In the genomic region with DNA sequence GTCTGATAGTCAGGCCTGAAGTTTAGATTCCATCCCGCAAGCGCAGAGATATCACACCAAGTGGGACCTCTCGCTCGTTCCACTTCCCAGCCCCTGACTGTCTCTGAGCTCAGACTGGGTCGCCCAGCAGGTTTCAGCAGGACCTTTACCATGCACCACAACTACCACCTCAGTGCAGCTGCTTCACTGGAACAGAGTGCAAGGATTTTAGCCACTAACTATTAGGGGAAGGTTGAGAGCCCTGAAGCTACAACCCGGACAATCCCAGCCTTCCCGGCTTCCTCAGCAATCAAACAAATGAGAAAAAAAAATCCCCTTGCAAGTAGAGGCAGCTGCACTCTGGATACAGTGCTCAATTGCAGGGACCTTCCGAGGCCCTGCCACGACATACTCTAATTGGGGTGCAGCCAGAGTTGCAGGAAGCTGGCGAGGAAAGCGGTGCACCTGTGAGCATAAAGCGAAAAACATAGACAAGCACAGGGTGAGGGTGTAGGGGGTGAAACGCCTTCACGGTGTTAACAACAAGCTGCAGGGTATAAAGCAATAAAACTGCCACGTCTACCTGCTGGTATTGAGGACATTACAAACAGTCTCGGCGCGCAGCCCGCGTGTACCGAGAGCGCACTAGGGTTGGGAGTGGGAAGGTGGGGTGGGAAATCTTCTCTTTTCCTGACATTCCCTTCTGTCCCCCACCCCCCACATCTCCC, we compare ENCODE assay signal across 26 cellular contexts. TPM values are rescaled to one million over a fixed set of nuclear protein-coding genes. Genes with fewer than 3 reads are reported as not detected.
DNase-seq lines count a peak whose midpoint lies in the region; ATAC-seq and TF ChIP-seq lines count a peak whose summit lies in the region.
"Had no signal": no experiment of that assay in that cellular context is flagged by ENCODE, and none has a peak within 500 bp of the region (broad histone marks: within the 10 kb centered on the region; RNA-seq: fewer than 3 reads in every experiment).

No MANE protein-coding gene starts in this region.

- peaks cover 99% of the 10 kb centered on the region for H3K27me3 ChIP-seq in GM23338 (ENCODE audit: insufficient read depth)
- H3K27me3 ChIP-seq in breast epithelium: peaks cover 8 to 100% of the 10 kb centered on the region in 2 donors
- H3K27me3 ChIP-seq: BE2C, MG63, SJCRH30 had no signal

- H3K27ac Mint-ChIP-seq in GM23338: no peak overlapping the region
- H3K27ac Mint-ChIP-seq in WTC11: no peak overlapping the region
- H3K27ac Mint-ChIP-seq in mesothelial cell of epicardium: no peak overlapping the region
- H3K27ac Mint-ChIP-seq in natural killer cell treated with Interleukin-12 subunit alpha and Interleukin-12 subunit beta and Interleukin-15 and Interleukin-18, amount 100 ng/mL, for 72 hours: no peak overlapping the region

- peaks cover 98% of the 10 kb centered on the region for H3K27me3 Mint-ChIP-seq in GM23338 (ENCODE audit: insufficient read depth, low read depth, poor library complexity)
- peaks cover 97% of the 10 kb centered on the region for H3K27me3 Mint-ChIP-seq in WTC11 (ENCODE audit: low read depth)
- peaks cover 94% of the 10 kb centered on the region for H3K27me3 Mint-ChIP-seq in mesothelial cell of epicardium (ENCODE audit: low read depth)
- peaks cover 49 to 64% of the 10 kb centered on the region in 2 donors for H3K27me3 Mint-ChIP-seq in natural killer cell treated with Interleukin-12 subunit alpha and Interleukin-12 subunit beta and Interleukin-15 and Interleukin-18, amount 100 ng/mL, for 72 hours

- H3K36me3 ChIP-seq in GM23338 (ENCODE audit: insufficient read depth) (no peaks in the 10 kb centered on the region), breast epithelium (no peaks in the 10 kb centered on the region)
- H3K36me3 ChIP-seq: esophagus squamous epithelium, left ventricle myocardium inferior, MG63, SJCRH30, vagina had no signal

- no peaks in the 10 kb centered on the region for H3K79me2 ChIP-seq in GM23338 (replicated peaks; ENCODE audit: insufficient read depth)

- peaks cover 50% of the 10 kb centered on the region for H3F3A ChIP-seq in GM23338 (replicated peaks; ENCODE audit: low read depth)

- H3K27ac ChIP-seq in GM23338 (ENCODE audit: low read depth) (no peak overlapping the region), breast epithelium (no peak overlapping the region)
- H3K27ac ChIP-seq: esophagus squamous epithelium, HL-60, left ventricle myocardium inferior, SJCRH30, vagina had no signal

- peaks cover 38% of the 10 kb centered on the region for H4K20me1 ChIP-seq in GM23338 (replicated peaks; ENCODE audit: insufficient read depth)

- H3K36me3 Mint-ChIP-seq in GM23338 (ENCODE audit: low read depth) (no peaks in the 10 kb centered on the region), WTC11 (peaks cover under 1% of the 10 kb centered on the region; the same call in 1 of the 2 replicates), mesothelial cell of epicardium (peaks cover 5% of the 10 kb centered on the region)
- peaks cover 5% of the 10 kb centered on the region for H3K36me3 Mint-ChIP-seq in natural killer cell treated with Interleukin-12 subunit alpha and Interleukin-12 subunit beta and Interleukin-15 and Interleukin-18, amount 100 ng/mL, for 72 hours
- H3K36me3 Mint-ChIP-seq: IgD-negative memory B cell had no signal

- H3K4me3 ChIP-seq in GM23338: peak overlapping the region; percentile 35
- no peak overlapping the region for H3K4me3 ChIP-seq in breast epithelium
- H3K4me3 ChIP-seq: esophagus squamous epithelium, left ventricle myocardium inferior, MG63, SJCRH30, vagina had no signal

- no peaks in the 10 kb centered on the region for H3K9me3 ChIP-seq in breast epithelium
- H3K9me3 ChIP-seq: BE2C, Caco-2, esophagus squamous epithelium, left ventricle myocardium inferior, MG63, SJCRH30, vagina had no signal

- peak overlapping the region; percentile 72 for H3K4me2 ChIP-seq in GM23338

- DNase-seq in NCI-H2107 treated with DMSO at 0.1 percent for 48 hours (lab: John Stamatoyannopoulos, UW; ENCODE audit: unreplicated experiment) (peak; percentile 74), NCI-H2107 (lab: John Stamatoyannopoulos, UW) (no peak), GM23338 (ENCODE audit: low spot score) (peak; percentile 35), WTC11 (ENCODE audit: low spot score) (no peak), mesothelial cell of epicardium (ENCODE audit: low spot score in 2 of 2, unreplicated experiment in 2 of 2) (no peak), cardiac septum (ENCODE audit: low spot score) (no peak), breast epithelium (ENCODE audit: low spot score in 2 of 2) (no peak)
- DNase-seq in natural killer cell treated with Interleukin-12 subunit alpha and Interleukin-12 subunit beta and Interleukin-15 and Interleukin-18, amount 100 ng/mL, for 72 hours (ENCODE audit: low spot score): no peak
- DNase-seq: activated CD4-positive, CD25-positive, alpha-beta regulatory T cell treated with anti-CD3 and anti-CD28 coated beads, Interleukin-2, amount 50 U/mL, for 72 hours; amygdala; BE2C; Caco-2; esophagus squamous epithelium; HCEC 1CT; left ventricle myocardium inferior; MG63; NCI-H2029 treated with DMSO at 0.1 percent for 48 hours; NCI-H69; SJCRH30; stimulated activated CD8-positive, alpha-beta memory T cell treated with anti-CD3 and anti-CD28 coated beads, Interleukin-4, amount 100 ng/mL, for 48 hours; substantia nigra had no signal

- CTCF ChIA-PET in WTC11 (lab: Charles Lee): interaction anchor here (2.4 to 2.8 kb wide), 2 partner anchors 18 to 24 kb away, joined by 11 read pairs; no protein-coding TSS in a partner anchor

- no peak for TF ChIP-seq POLR2A in breast epithelium (IDR thresholded peaks at IDR 0.05)

- H3K4me1 ChIP-seq in GM23338 (ENCODE audit: insufficient read depth): peaks cover 79% of the 10 kb centered on the region
- H3K4me1 ChIP-seq in breast epithelium: no peaks in the 10 kb centered on the region
- H3K4me1 ChIP-seq: BE2C, SJCRH30 had no signal

- H3K4me1 Mint-ChIP-seq in GM23338: peaks cover 59% of the 10 kb centered on the region
- H3K4me1 Mint-ChIP-seq in WTC11: peaks cover 63% of the 10 kb centered on the region
- H3K4me1 Mint-ChIP-seq in mesothelial cell of epicardium: peaks cover 48% of the 10 kb centered on the region
- peaks cover 0 to 10% of the 10 kb centered on the region in 2 donors for H3K4me1 Mint-ChIP-seq in natural killer cell treated with Interleukin-12 subunit alpha and Interleukin-12 subunit beta and Interleukin-15 and Interleukin-18, amount 100 ng/mL, for 72 hours (ENCODE audit: low read depth in 2 of 2)

- TF ChIP-seq CTCF in GM23338 (conservative IDR thresholded peaks at IDR 0.05; ENCODE audit: low read depth in 2 of 2) (no peak), WTC11 (IDR thresholded peaks at IDR 0.05) (no peak), mesothelial cell of epicardium (IDR thresholded peaks at IDR 0.05; ENCODE audit: unreplicated experiment) (no peak), breast epithelium (IDR thresholded peaks at IDR 0.05) (no peak)

- no peaks in the 10 kb centered on the region for H3K9me2 ChIP-seq in GM23338 (ENCODE audit: insufficient read depth)

- intact Hi-C loops in cardiac septum (cut with DNase I): no loop called here
- intact Hi-C loops in breast epithelium (cut with DNase I; ENCODE audit: low total_unique reads): no loop called here

- peak overlapping the region; percentile 28; the same call in 1 of the 3 replicates for H3K4me3 Mint-ChIP-seq in GM23338
- peak overlapping the region; percentile 24 for H3K4me3 Mint-ChIP-seq in WTC11
- H3K4me3 Mint-ChIP-seq in mesothelial cell of epicardium: peak overlapping the region; percentile 55
- no peak overlapping the region for H3K4me3 Mint-ChIP-seq in natural killer cell treated with Interleukin-12 subunit alpha and Interleukin-12 subunit beta and Interleukin-15 and Interleukin-18, amount 100 ng/mL, for 72 hours
- H3K4me3 Mint-ChIP-seq: central memory CD8-positive, alpha-beta T cell had no signal

- no peak overlapping the region for H2AFZ ChIP-seq in GM23338

- H3K9me3 Mint-ChIP-seq in GM23338 (peaks cover 8% of the 10 kb centered on the region; the same call in 1 of the 3 replicates), WTC11 (no peaks in the 10 kb centered on the region), mesothelial cell of epicardium (no peaks in the 10 kb centered on the region)
- H3K9me3 Mint-ChIP-seq in natural killer cell treated with Interleukin-12 subunit alpha and Interleukin-12 subunit beta and Interleukin-15 and Interleukin-18, amount 100 ng/mL, for 72 hours: no peaks in the 10 kb centered on the region
- H3K9me3 Mint-ChIP-seq: central memory CD8-positive, alpha-beta T cell had no signal

- no peak for ATAC-seq in GM23338
- no peak for ATAC-seq in WTC11
- ATAC-seq in natural killer cell treated with Interleukin-12 subunit alpha and Interleukin-12 subunit beta and Interleukin-15 and Interleukin-18, amount 100 ng/mL, for 72 hours: no peak

- POLR2A ChIA-PET in WTC11 (lab: Charles Lee): no interaction called here

TF ChIP-seq in GM23338, 12 proteins besides CTCF, POLR2A, EP300 and RAD21 (continues in another document):
- TF ChIP-seq ZNF331 (CRISPR knock-in tag; IDR thresholded peaks at IDR 0.05; ENCODE audit: low read depth): no peak
- peak; percentile 55 for TF ChIP-seq EZH2 (IDR thresholded peaks at IDR 0.05; ENCODE audit: low read depth, unreplicated experiment)

TF ChIP-seq in WTC11, 78 proteins besides CTCF, POLR2A, EP300 and RAD21 (continues in another document):
- TF ChIP-seq GABPB1 (CRISPR knock-in tag; IDR thresholded peaks at IDR 0.05): no peak

RNA-seq across cellular contexts. Expression of a gene that starts 2.6 kb away (rescaled TPM):
- not detected in 2 replicates for total RNA-seq in GM23338 (2014; rRNA removed; shearing (Covaris generic))
- not detected in 2 replicates for polyA plus RNA-seq in GM23338 (2016; fragmentation: Nextera tagmentation; extraction: Ambion mirVana)
- total RNA-seq in WTC11 (2021) (0.09 TPM in 1 of 3 replicates, not detected in the others), mesothelial cell of epicardium (10.4 to 11.1 TPM (median 10.9 TPM) in 3 replicates), cardiac septum (not detected), breast epithelium (under 1 TPM in 1 of 3 donors, not detected in 2; under 0.01 TPM)
- not detected for total RNA-seq in natural killer cell treated with Interleukin-12 subunit alpha and Interleukin-12 subunit beta and Interleukin-15 and Interleukin-18, amount 100 ng/mL, for 72 hours
- total RNA-seq: esophagus squamous epithelium, left ventricle myocardium inferior, mucosa of gallbladder, vagina had no signal
- polyA plus RNA-seq: IgD-negative memory B cell had no signal

RNA-seq across cellular contexts. Expression of a gene that starts 21.9 kb away (rescaled TPM):
- not detected in 2 replicates for total RNA-seq in GM23338 (2014; rRNA removed; shearing (Covaris generic))
- polyA plus RNA-seq in GM23338 (2016; fragmentation: Nextera tagmentation; extraction: Ambion mirVana): not detected in 2 replicates
- total RNA-seq in WTC11 (2021) (not detected in 3 replicates), mesothelial cell of epicardium (33.4 to 36.9 TPM (median 34.3 TPM) in 3 replicates), cardiac septum (0.22 TPM), breast epithelium (not detected)
- not detected for total RNA-seq in natural killer cell treated with Interleukin-12 subunit alpha and Interleukin-12 subunit beta and Interleukin-15 and Interleukin-18, amount 100 ng/mL, for 72 hours
- total RNA-seq: Caco-2, left ventricle myocardium inferior, mucosa of gallbladder, SJCRH30 had no signal
- polyA plus RNA-seq: IgD-negative memory B cell had no signal

Comparison
In these comparisons a context has a peak if more than half of its experiments do, and no peak if none do; other contexts are left out.
1. DNase-seq: peak in NCI-H2107 treated with DMSO at 0.1 percent for 48 hours (single experiment) and GM23338 (single experiment); none in NCI-H2107 (single experiment), WTC11 (single experiment), mesothelial cell of epicardium (0 of 2), cardiac septum (single experiment), breast epithelium (0 of 2) and natural killer cell treated with Interleukin-12 subunit alpha and Interleukin-12 subunit beta and Interleukin-15 and Interleukin-18, amount 100 ng/mL, for 72 hours (single experiment).
2. RNA of a gene that starts 2.6 kb away (total RNA-seq): 10.4 to 11.1 TPM in mesothelial cell of epicardium; 0.09 TPM in WTC11, not detected in cardiac septum (single experiment), not detected in GM23338, under 0.01 TPM in breast epithelium and not detected in natural killer cell treated with Interleukin-12 subunit alpha and Interleukin-12 subunit beta and Interleukin-15 and Interleukin-18, amount 100 ng/mL, for 72 hours; every median in the first group is over 10 times any median in the second.
3. RNA of a gene that starts 21.9 kb away (total RNA-seq): 33.4 to 36.9 TPM in mesothelial cell of epicardium; 0.22 TPM in cardiac septum (single experiment), not detected in WTC11, not detected in GM23338, not detected in breast epithelium and not detected in natural killer cell treated with Interleukin-12 subunit alpha and Interleukin-12 subunit beta and Interleukin-15 and Interleukin-18, amount 100 ng/mL, for 72 hours; every median in the first group is over 10 times any median in the second.